In the genomic region with DNA sequence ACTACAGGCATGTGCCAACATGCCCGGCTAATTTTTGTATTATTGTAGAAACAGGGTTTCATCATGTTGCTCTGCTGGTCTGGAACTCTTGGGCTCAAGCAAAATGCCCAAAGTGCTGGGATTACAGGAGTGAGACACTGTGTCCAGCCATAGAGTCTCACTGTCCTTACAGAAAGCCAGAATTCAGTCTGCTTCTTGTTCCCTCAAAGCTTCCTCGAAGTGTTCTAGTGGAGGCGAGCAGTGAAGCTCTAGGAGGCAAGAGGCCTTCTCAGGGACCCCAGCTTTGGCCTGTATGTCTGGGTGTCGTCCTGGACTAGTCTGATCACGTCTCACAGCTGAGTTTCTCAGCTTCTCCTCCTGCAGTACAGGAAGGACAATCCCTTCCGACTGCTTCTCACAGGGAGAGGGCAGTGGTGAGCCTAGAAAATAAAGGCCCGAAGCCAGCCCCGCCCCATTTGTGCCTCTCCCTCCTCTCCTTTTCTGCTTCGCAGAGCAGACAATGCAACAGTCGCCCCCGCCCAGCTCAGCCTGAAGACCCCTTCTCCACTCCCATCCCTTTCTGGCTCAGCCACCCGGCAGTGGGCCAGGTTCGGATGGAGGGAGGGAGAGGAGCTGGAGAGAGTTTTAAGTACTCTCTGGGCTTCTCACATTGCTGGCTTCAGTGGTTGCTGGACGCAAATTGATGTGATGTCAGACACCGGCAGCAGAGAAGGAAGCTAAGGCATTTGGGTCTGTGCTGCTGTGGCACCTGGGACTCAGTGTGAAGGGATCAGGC, we compare ENCODE assay signal across 8 cellular contexts. TPM values are rescaled to one million over a fixed set of nuclear protein-coding genes. Genes with fewer than 3 reads are reported as not detected.
A peak's percentile ranks its signal among the peaks of the same experiment; 100 is the strongest.
DNase-seq lines count a peak whose midpoint lies in the region; ATAC-seq and TF ChIP-seq lines count a peak whose summit lies in the region.

No MANE protein-coding gene starts in this region.

- DNase-seq in DMS114 treated with DMSO at 0.1 percent for 48 hours (lab: John Stamatoyannopoulos, UW; ENCODE audit: unreplicated experiment) (peak; percentile 19), H4 (ENCODE audit: low spot score) (peak; percentile 79), NCI-H1105 treated with DMSO at 0.1 percent for 48 hours (lab: John Stamatoyannopoulos, UW) (peak; percentile 83), SKM-1 treated with dmso at 0.1 percent for 144 hours (lab: John Stamatoyannopoulos, UW; ENCODE audit: unreplicated experiment) (peak; percentile 45), right cardiac atrium (peak; percentile 80 to 93 (median 92)), prostate gland (ENCODE audit: low spot score) (peak; percentile 72)

- WGBS in right cardiac atrium: 4% methylated on average over 15 of the region's 15 CpGs
- WGBS in prostate gland: 1% methylated on average over 9 of the region's 15 CpGs

- intact Hi-C loops in right cardiac atrium (cut with DNase I): no loop called here
- intact Hi-C loops in prostate gland (cut with DNase I): loop anchor here (1.0 to 5.0 kb wide), 2 partner anchors 35 to 116 kb away; a partner anchor contains a TSS

- ATAC-seq in right cardiac atrium (peak; percentile 84 to 88), GM19467 (IDR thresholded peaks at IDR 0.05; ENCODE audit: unreplicated experiment) (no peak)

- TF ChIP-seq CTCF in prostate gland (IDR thresholded peaks at IDR 0.05): peak in 3 of 4 experiments; percentile 32 to 61 (median 60)

- H3K4me3 ChIP-seq in right cardiac atrium (ENCODE audit: low read length): peak overlapping the region; percentile 43
- no peak overlapping the region for H3K4me3 ChIP-seq in prostate gland

- H3K4me1 ChIP-seq in right cardiac atrium (ENCODE audit: control insufficient read depth, insufficient read depth, low read length) (peaks cover 2% of the 10 kb centered on the region), prostate gland (replicated peaks) (no peaks in the 10 kb centered on the region)

- TF ChIP-seq POLR2A in prostate gland (IDR thresholded peaks at IDR 0.05): peak; percentile 8

- no peaks in the 10 kb centered on the region for H3K27me3 ChIP-seq in right cardiac atrium (ENCODE audit: control insufficient read depth, insufficient read depth)
- no peaks in the 10 kb centered on the region for H3K27me3 ChIP-seq in prostate gland (replicated peaks; ENCODE audit: insufficient read depth)

- H3K36me3 ChIP-seq in prostate gland: no peaks in the 10 kb centered on the region

- H3K27ac ChIP-seq in angular gyrus (ENCODE audit: low read depth, low read length) (peak overlapping the region; percentile 70), right cardiac atrium (ENCODE audit: low read length) (peak overlapping the region; percentile 96), prostate gland (peak overlapping the region; percentile 74 to 77)

- H3K9me3 ChIP-seq in right cardiac atrium (ENCODE audit: control insufficient read depth, low read length) (no peaks in the 10 kb centered on the region), prostate gland (no peaks in the 10 kb centered on the region)

RNA-seq across cellular contexts. Expression of a gene that starts 11.1 kb away (rescaled TPM):
- total RNA-seq in H4 (2014; rRNA removed; shearing (Covaris generic)): 17.2 and 17.9 TPM in 2 replicates
- total RNA-seq in right cardiac atrium (10 to 100 TPM; 55.4 to 60.8 (median 58.9) TPM), prostate gland (10 to 100 TPM; 52.0 to 72.7 TPM)
- polyA plus RNA-seq in right cardiac atrium: 68.6 TPM

RNA-seq across cellular contexts. Expression of a gene that starts 19.6 kb away (rescaled TPM):
- total RNA-seq in H4 (2014; rRNA removed; shearing (Covaris generic)): 329 and 350 TPM in 2 replicates
- total RNA-seq in right cardiac atrium (10 to 100 TPM; 16.6 to 26.4 (median 23.5) TPM), prostate gland (100 to 1,000 TPM in 1 of 2 donors, 10 to 100 TPM in 1; 27.9 to 300 TPM)
- 13.2 TPM for polyA plus RNA-seq in right cardiac atrium

RNA-seq across cellular contexts. Expression of a gene that starts 20.3 kb away (rescaled TPM):
- total RNA-seq in H4 (2014; rRNA removed; shearing (Covaris generic)): 20.1 and 23.0 TPM in 2 replicates
- total RNA-seq in right cardiac atrium: 10 to 100 TPM; 17.7 to 21.8 (median 19.1) TPM
- polyA plus RNA-seq in right cardiac atrium: 17.2 TPM
- total RNA-seq in prostate gland: 10 to 100 TPM; 16.4 to 31.7 TPM

RNA-seq across cellular contexts. Expression of a gene that starts 36.7 kb away (rescaled TPM):
- 20.0 and 35.3 TPM in 2 replicates for total RNA-seq in H4 (2014; rRNA removed; shearing (Covaris generic))
- 10 to 100 TPM; 14.4 to 18.9 (median 15.5) TPM for total RNA-seq in right cardiac atrium
- 17.3 TPM for polyA plus RNA-seq in right cardiac atrium
- total RNA-seq in prostate gland: 10 to 100 TPM; 28.0 to 45.6 TPM

RNA-seq across cellular contexts. Expression of a gene that starts 40.7 kb away (rescaled TPM):
- 55.5 and 94.8 TPM in 2 replicates for total RNA-seq in H4 (2014; rRNA removed; shearing (Covaris generic))
- 10 to 100 TPM; 51.1 to 62.1 (median 60.3) TPM for total RNA-seq in right cardiac atrium
- polyA plus RNA-seq in right cardiac atrium: 43.6 TPM
- 10 to 100 TPM; 31.9 to 53.7 TPM for total RNA-seq in prostate gland

Comparison
In these comparisons a context has a peak if more than half of its experiments do, and no peak if none do; other contexts are left out.
1. DNase-seq: peak in every context shown above with its lines; median percentile 92 in right cardiac atrium; 83 in NCI-H1105 treated with DMSO at 0.1 percent for 48 hours; 79 in H4; 72 in prostate gland; 45 in SKM-1 treated with dmso at 0.1 percent for 144 hours; 19 in DMS114 treated with DMSO at 0.1 percent for 48 hours.